13 cellular contexts compared by ENCODE assay signal in genomic region chr11:36441610-36442208, GRCh38.
DNase-seq lines count a peak whose midpoint lies in the region; ATAC-seq lines count a peak whose summit lies in the region.
"Had no signal": no experiment of that assay in that cellular context is flagged by ENCODE, and none has a peak within 500 bp of the region (broad histone marks: within the 10 kb centered on the region; RNA-seq: fewer than 3 reads in every experiment).

No MANE protein-coding gene starts in this region.

- H3K27ac Mint-ChIP-seq in activated naive CD4-positive, alpha-beta T cell treated with anti-CD3 and anti-CD28 coated beads for 36 hours: no peak overlapping the region
- H3K27ac Mint-ChIP-seq in stimulated activated naive B cell treated with anti-CD40 and anti-IgM and Interleukin-4, amounts not matched to agents 10 μg/mL and 1 μg/mL and 100 μg/mL, for 72 hours: peak overlapping the region; percentile 86
- peak overlapping the region in 3 of 7 donors; percentile 10 to 27 (median 15) for H3K27ac Mint-ChIP-seq in CD4-positive, alpha-beta memory T cell
- H3K27ac Mint-ChIP-seq: mesothelial cell of epicardium had no signal

- no peaks in the 10 kb centered on the region for H3K27me3 Mint-ChIP-seq in activated naive CD4-positive, alpha-beta T cell treated with anti-CD3 and anti-CD28 coated beads for 36 hours (ENCODE audit: low read depth)
- H3K27me3 Mint-ChIP-seq in stimulated activated naive B cell treated with anti-CD40 and anti-IgM and Interleukin-4, amounts not matched to agents 10 μg/mL and 1 μg/mL and 100 μg/mL, for 72 hours: no peaks in the 10 kb centered on the region
- H3K27me3 Mint-ChIP-seq in CD4-positive, alpha-beta memory T cell: no peaks in the 10 kb centered on the region

- no peaks in the 10 kb centered on the region for H3K36me3 ChIP-seq in CD4-positive, alpha-beta memory T cell (ENCODE audit: insufficient read depth, low read length)

- peaks cover 2% of the 10 kb centered on the region for H3K36me3 Mint-ChIP-seq in activated naive CD4-positive, alpha-beta T cell treated with anti-CD3 and anti-CD28 coated beads for 36 hours (ENCODE audit: low read depth)
- peaks cover 18 to 57% of the 10 kb centered on the region in 2 donors for H3K36me3 Mint-ChIP-seq in stimulated activated naive B cell treated with anti-CD40 and anti-IgM and Interleukin-4, amounts not matched to agents 10 μg/mL and 1 μg/mL and 100 μg/mL, for 72 hours
- peaks cover 29 to 72% of the 10 kb centered on the region in 2 donors for H3K36me3 Mint-ChIP-seq in CD4-positive, alpha-beta memory T cell

- peak; percentile 53 for DNase-seq in activated naive CD4-positive, alpha-beta T cell treated with anti-CD3 and anti-CD28 coated beads for 36 hours
- no peak for DNase-seq in activated naive CD4-positive, alpha-beta T cell (lab: John Stamatoyannopoulos, UW)
- peak; percentile 59 for DNase-seq in stimulated activated naive B cell treated with anti-CD40 and anti-IgM and Interleukin-4, amounts not matched to agents 10 μg/mL and 1 μg/mL and 100 μg/mL, for 72 hours
- DNase-seq in CD4-positive, alpha-beta memory T cell: no peak
- DNase-seq in DMS79 treated with DMSO at 0.1 percent for 48 hours (lab: John Stamatoyannopoulos, UW) (no peak), DMS 273 treated with DMSO at 0.1 percent for 48 hours (lab: John Stamatoyannopoulos, UW) (no peak)
- DNase-seq: foreskin melanocyte; NCI-H2107; stimulated activated naive CD4-positive, alpha-beta T cell treated with Interleukin-2 at 50 U/mL for 16 hours had no signal

- H3K4me1 ChIP-seq in CD4-positive, alpha-beta memory T cell (ENCODE audit: insufficient read depth, low read length): no peaks in the 10 kb centered on the region

- ATAC-seq in GM21717 (IDR thresholded peaks at IDR 0.05; ENCODE audit: unreplicated experiment) (peak; percentile 97), HG03342 (IDR thresholded peaks at IDR 0.05; ENCODE audit: unreplicated experiment) (peak; percentile 89)
- peak; percentile 97 to 99 for ATAC-seq in stimulated activated naive B cell treated with anti-CD40 and anti-IgM and Interleukin-4, amounts not matched to agents 10 μg/mL and 1 μg/mL and 100 μg/mL, for 72 hours (replicated peaks)

- no peaks in the 10 kb centered on the region for H3K9me3 Mint-ChIP-seq in activated naive CD4-positive, alpha-beta T cell treated with anti-CD3 and anti-CD28 coated beads for 36 hours
- H3K9me3 Mint-ChIP-seq in stimulated activated naive B cell treated with anti-CD40 and anti-IgM and Interleukin-4, amounts not matched to agents 10 μg/mL and 1 μg/mL and 100 μg/mL, for 72 hours: peaks cover 3 to 4% of the 10 kb centered on the region in 2 donors
- H3K9me3 Mint-ChIP-seq in CD4-positive, alpha-beta memory T cell: peaks cover 0 to 2% (median 0%) of the 10 kb centered on the region in 8 donors

- H3K4me3 Mint-ChIP-seq in activated naive CD4-positive, alpha-beta T cell treated with anti-CD3 and anti-CD28 coated beads for 36 hours: no peak overlapping the region
- H3K4me3 Mint-ChIP-seq in stimulated activated naive B cell treated with anti-CD40 and anti-IgM and Interleukin-4, amounts not matched to agents 10 μg/mL and 1 μg/mL and 100 μg/mL, for 72 hours: peak overlapping the region in 1 of 2 donors; percentile 49
- no peak overlapping the region for H3K4me3 Mint-ChIP-seq in CD4-positive, alpha-beta memory T cell
- H3K4me3 Mint-ChIP-seq: mesothelial cell of epicardium had no signal

- H3K9me3 ChIP-seq in CD4-positive, alpha-beta memory T cell (ENCODE audit: control insufficient read depth in 1 of 2, low read length in 2 of 2): no peaks in the 10 kb centered on the region

- H3K27ac ChIP-seq in CD4-positive, alpha-beta memory T cell (ENCODE audit: low read depth, low read length): no peak overlapping the region

- no peaks in the 10 kb centered on the region for H3K27me3 ChIP-seq in CD4-positive, alpha-beta memory T cell (ENCODE audit: insufficient read depth, low read length)

- intact Hi-C loops in activated naive CD4-positive, alpha-beta T cell treated with anti-CD3 and anti-CD28 coated beads for 36 hours (cut with micrococcal nuclease): loop anchor here (1.0 to 2.0 kb wide), 3 partner anchors 21 to 65 kb away; no protein-coding TSS in a partner anchor
- intact Hi-C loops in CD4-positive, alpha-beta memory T cell (cut with micrococcal nuclease): no loop called here

- H3K4me3 ChIP-seq in CD4-positive, alpha-beta memory T cell (ENCODE audit: low read length in 2 of 2): no peak overlapping the region
- H3K4me3 ChIP-seq: smooth muscle cell had no signal

- peaks cover 12% of the 10 kb centered on the region for H3K4me1 Mint-ChIP-seq in activated naive CD4-positive, alpha-beta T cell treated with anti-CD3 and anti-CD28 coated beads for 36 hours (ENCODE audit: low read depth)
- H3K4me1 Mint-ChIP-seq in stimulated activated naive B cell treated with anti-CD40 and anti-IgM and Interleukin-4, amounts not matched to agents 10 μg/mL and 1 μg/mL and 100 μg/mL, for 72 hours: peaks cover 21 to 26% of the 10 kb centered on the region in 2 donors
- H3K4me1 Mint-ChIP-seq in CD4-positive, alpha-beta memory T cell: peaks cover 2 to 19% (median 10%) of the 10 kb centered on the region in 4 donors

- CTCF ChIA-PET in activated naive CD4-positive, alpha-beta T cell treated with anti-CD3 and anti-CD28 coated beads for 36 hours (lab: Charles Lee): interaction anchor here (0.6 to 2.3 kb wide), 4 partner anchors 8 to 293 kb away, joined by 3 to 9 read pairs (median 4); no protein-coding TSS in a partner anchor
- CTCF ChIA-PET in CD4-positive, alpha-beta memory T cell (lab: Charles Lee; ENCODE audit: partially characterized antibody): interaction anchor here (1.2 to 2.2 kb wide), 4 partner anchors 11 to 133 kb away, joined by 3 to 5 read pairs (median 3); no protein-coding TSS in a partner anchor

- POLR2A ChIA-PET in CD4-positive, alpha-beta memory T cell (lab: Charles Lee; ENCODE audit: partially characterized antibody): interaction anchor here (3.3 kb wide), 1 partner anchor 66 kb away, joined by 12 read pairs; no protein-coding TSS in a partner anchor

Comparison
In these comparisons a context has a peak if more than half of its experiments do, and no peak if none do; other contexts are left out.
1. DNase-seq: peak in activated naive CD4-positive, alpha-beta T cell treated with anti-CD3 and anti-CD28 coated beads for 36 hours (single experiment) and stimulated activated naive B cell treated with anti-CD40 and anti-IgM and Interleukin-4, amounts not matched to agents 10 μg/mL and 1 μg/mL and 100 μg/mL, for 72 hours (single experiment); none in activated naive CD4-positive, alpha-beta T cell (0 of 4), CD4-positive, alpha-beta memory T cell (0 of 5), DMS79 treated with DMSO at 0.1 percent for 48 hours (single experiment) and DMS 273 treated with DMSO at 0.1 percent for 48 hours (single experiment).
2. Peak in every context shown above with its lines, with median percentiles within 50 percentile points of each other: ATAC-seq.